Comparison of ENCODE assay signal across 22 cellular contexts in genomic region chr10:131819241-131820072, GRCh38.
A peak's percentile ranks its signal among the peaks of the same experiment; 100 is the strongest.
DNase-seq lines count a peak whose midpoint lies in the region; ATAC-seq, FAIRE-seq and TF ChIP-seq lines count a peak whose summit lies in the region.
"Had no signal": no experiment of that assay in that cellular context is flagged by ENCODE, and none has a peak within 500 bp of the region (broad histone marks: within the 10 kb centered on the region; RNA-seq: fewer than 3 reads in every experiment).

No MANE protein-coding gene starts in this region.

- no peaks in the 10 kb centered on the region for H3K36me3 ChIP-seq in kidney (ENCODE audit: control insufficient read depth in 1 of 2, insufficient read depth in 2 of 2, low read length in 2 of 2)
- H3K36me3 ChIP-seq: cardiac muscle cell, heart left ventricle had no signal

- H3K27ac ChIP-seq in kidney (ENCODE audit: low read depth in 2 of 2, low read length in 2 of 2): no peak overlapping the region
- H3K27ac ChIP-seq: C4-2B, cardiac muscle cell, heart left ventricle had no signal

- no peak overlapping the region for H3K9ac ChIP-seq in kidney (ENCODE audit: low read length in 2 of 2)

- intact Hi-C loops in kidney (cut with DNase I): no loop called here

- no peak for FAIRE-seq in kidney (lab: Jason Lieb, UNC)
- FAIRE-seq: GM12892 had no signal

- ATAC-seq in HG02970 (IDR thresholded peaks at IDR 0.05; ENCODE audit: low FRiP score, unreplicated experiment): no peak
- ATAC-seq: heart left ventricle had no signal

- no peak overlapping the region for H3K4me3 ChIP-seq in kidney (ENCODE audit: low read length in 2 of 2)
- H3K4me3 ChIP-seq: cardiac muscle cell, heart left ventricle had no signal

- H3K9me3 ChIP-seq in kidney (ENCODE audit: control insufficient read depth in 1 of 2, low read length in 2 of 2): no peaks in the 10 kb centered on the region
- H3K9me3 ChIP-seq: heart left ventricle had no signal

- TF ChIP-seq CTCF in kidney (IDR thresholded peaks at IDR 0.05; ENCODE audit: borderline replicate concordance, extremely low read depth, insufficient read depth): no peak

- DNase-seq in activated CD8-positive, alpha-beta memory T cell treated with anti-CD3 and anti-CD28 coated beads, Interleukin-2, amount 50 U/mL, for 48 hours: peak; percentile 22
- no peak for DNase-seq in activated CD8-positive, alpha-beta memory T cell treated with anti-CD3 and anti-CD28 coated beads for 24 hours
- DNase-seq in RPMI8226: peak; percentile 43
- peak; percentile 45 for DNase-seq in kidney
- DNase-seq in stimulated activated CD8-positive, alpha-beta memory T cell treated with anti-CD3 and anti-CD28 coated beads, Interleukin-4, amount 100 ng/mL, for 48 hours: peak; percentile 5
- no peak for DNase-seq in inferior parietal cortex (ENCODE audit: extremely low spot score)
- no peak for DNase-seq in cortex of kidney (lab: John Stamatoyannopoulos, UW)
- DNase-seq: amniotic stem cell; DMS 273 treated with DMSO at 0.1 percent for 48 hours; effector CD4-positive, alpha-beta T cell; HFFc6; mesendoderm; NCI-H2029; NCI-H446 treated with DMSO at 0.1 percent for 48 hours; stimulated activated CD4-positive, alpha-beta T cell treated with anti-CD3 and anti-CD28 coated beads, Interleukin-12 subunit alpha, Interleukin-12 subunit beta, amount 100 ng/mL, for 4 hours; stimulated activated naive B cell treated with anti-CD40 and anti-IgM and Interleukin-4, amounts not matched to agents 10 μg/mL and 1 μg/mL and 100 μg/mL, for 72 hours; trophoblast cell had no signal

- H3K4me1 ChIP-seq in kidney (ENCODE audit: control insufficient read depth in 1 of 2, insufficient read depth in 1 of 2, low read depth in 1 of 2, low read length in 2 of 2): no peaks in the 10 kb centered on the region
- H3K4me1 ChIP-seq: heart left ventricle had no signal

Comparison
In these comparisons a context has a peak if more than half of its experiments do, and no peak if none do; other contexts are left out.
1. DNase-seq: peak in activated CD8-positive, alpha-beta memory T cell treated with anti-CD3 and anti-CD28 coated beads, Interleukin-2, amount 50 U/mL, for 48 hours (single experiment), RPMI8226 (single experiment), kidney (single experiment) and stimulated activated CD8-positive, alpha-beta memory T cell treated with anti-CD3 and anti-CD28 coated beads, Interleukin-4, amount 100 ng/mL, for 48 hours (single experiment); none in activated CD8-positive, alpha-beta memory T cell treated with anti-CD3 and anti-CD28 coated beads for 24 hours (single experiment), inferior parietal cortex (single experiment) and cortex of kidney (single experiment).